Comparison of ENCODE assay signal across 31 cellular contexts in genomic region chr12:10543499-10543898, GRCh38.
"Had no signal": no experiment of that assay in that cellular context is flagged by ENCODE, and none has a peak within 500 bp of the region (broad histone marks: within the 10 kb centered on the region; RNA-seq: fewer than 3 reads in every experiment).

No MANE protein-coding gene starts in this region.

- H3K4me3 ChIP-seq: MG63, SJCRH30, SK-N-MC had no signal

- DNase-seq: activated CD4-positive, alpha-beta T cell treated with anti-CD3 and anti-CD28 coated beads, Interleukin-2, amount 10 ng/mL, durations not matched to agents 7 days and 5 days; activated CD4-positive, alpha-beta T cell treated with anti-CD3 and anti-CD28 coated beads, Interleukin-2, amount 50 U/mL, for 48 hours; activated CD4-positive, CD25-positive, alpha-beta regulatory T cell; activated CD8-positive, alpha-beta T cell treated with anti-CD3 and anti-CD28 coated beads, Interleukin-2, amount 10 ng/mL, durations not matched to agents 7 days and 5 days; activated effector memory CD4-positive, alpha-beta T cell treated with Interleukin-2 at 50 U/mL for 16 hours; activated naive CD4-positive, alpha-beta T cell; activated naive CD4-positive, alpha-beta T cell treated with anti-CD3 and anti-CD28 coated beads, Interleukin-2, amount 50 U/mL, for 16 hours; activated naive CD8-positive, alpha-beta T cell treated with anti-CD3 and anti-CD28 coated beads for 36 hours; activated T-cell treated with anti-CD3 and anti-CD28 coated beads, Interleukin-2, amount 50 U/mL, for 4 hours; amniotic stem cell; aorta; brain microvascular endothelial cell; central memory CD4-positive, alpha-beta T cell; Kasumi-1; KG1; MG63; NCI-H1048; NCI-H1105 treated with DMSO at 0.1 percent for 48 hours; NCI-H1436; NCI-H187; NCI-H2029 treated with DMSO at 0.1 percent for 48 hours; NCI-H2107; NCI-H226; NCI-H446 treated with DMSO at 0.1 percent for 48 hours; SHP77; SJCRH30; T1000; WERI-Rb-1 had no signal

- FAIRE-seq: colon had no signal

- ATAC-seq: activated CD8-positive, alpha-beta T cell treated with anti-CD3 and anti-CD28 coated beads, Interleukin-2, amount 10 ng/mL, durations not matched to agents 7 days and 5 days; activated T-cell treated with anti-CD3 and anti-CD28 coated beads, Interleukin-2, amount 50 U/mL, for 4 hours; Panc1 had no signal

- H3K9me3 ChIP-seq: SJCRH30 had no signal

- H3K36me3 ChIP-seq: brain microvascular endothelial cell, MG63, SJCRH30, WERI-Rb-1 had no signal

- H3K27ac ChIP-seq: brain microvascular endothelial cell, SJCRH30, SK-N-MC, WERI-Rb-1 had no signal

- H3K4me1 ChIP-seq: SJCRH30 had no signal

- H3K27me3 ChIP-seq: brain microvascular endothelial cell, MG63, SJCRH30 had no signal
